In genomic region chr13:109140054-109140776, GRCh38 we compare ENCODE assay signal across 2 cellular contexts.
A peak's percentile ranks its signal among the peaks of the same experiment; 100 is the strongest.
TF ChIP-seq lines count a peak whose summit lies in the region.

No MANE protein-coding gene starts in this region.

TF ChIP-seq in IMR-90, 13 proteins besides CTCF, POLR2A, EP300 and RAD21:
- no peak for TF ChIP-seq MAFK (IDR thresholded peaks at IDR 0.05; ENCODE audit: low read depth, low read length)

TF ChIP-seq in endothelial cell of umbilical vein, 7 proteins besides CTCF, POLR2A, EP300 and RAD21:
- TF ChIP-seq GATA2 (IDR thresholded peaks at IDR 0.05; ENCODE audit: insufficient read depth, insufficient read length, low read depth, low read length), result no peak
- no peak for TF ChIP-seq JUN (IDR thresholded peaks at IDR 0.05; ENCODE audit: borderline replicate concordance, insufficient read depth, insufficient read length, low read depth)
- TF ChIP-seq EZH2 (IDR thresholded peaks at IDR 0.05; ENCODE audit: borderline replicate concordance, low read depth, low read length, severe bottlenecking), result peak; percentile 38
